In genomic region chr16:49528035-49528434, GRCh38 we compare ENCODE assay signal across 10 cellular contexts.
A peak's percentile ranks its signal among the peaks of the same experiment; 100 is the strongest.
DNase-seq lines count a peak whose midpoint lies in the region; ATAC-seq and TF ChIP-seq lines count a peak whose summit lies in the region.
"Had no signal": no experiment of that assay in that cellular context is flagged by ENCODE, and none has a peak within 500 bp of the region (broad histone marks: within the 10 kb centered on the region; RNA-seq: fewer than 3 reads in every experiment).

No MANE protein-coding gene starts in this region.

- no peaks in the 10 kb centered on the region for H3K36me3 ChIP-seq in CD8-positive, alpha-beta memory T cell (ENCODE audit: insufficient read depth, low read length)
- H3K36me3 ChIP-seq in sigmoid colon = peaks cover 0 to 5% (median 0%) of the 10 kb centered on the region in 4 donors

- H3K4me1 ChIP-seq in CD8-positive, alpha-beta memory T cell (ENCODE audit: insufficient read depth, low read length) = no peaks in the 10 kb centered on the region
- peaks cover 0 to 10% (median 6%) of the 10 kb centered on the region in 4 donors for H3K4me1 ChIP-seq in sigmoid colon

- no peaks in the 10 kb centered on the region for H3K36me3 Mint-ChIP-seq in CD8-positive, alpha-beta memory T cell
- H3K36me3 Mint-ChIP-seq in T-cell = no peaks in the 10 kb centered on the region

- H3K27me3 ChIP-seq in CD8-positive, alpha-beta memory T cell (ENCODE audit: insufficient read depth, low read length, poor library complexity, severe bottlenecking) = no peaks in the 10 kb centered on the region
- H3K27me3 ChIP-seq in sigmoid colon = no peaks in the 10 kb centered on the region

- H3K9me3 Mint-ChIP-seq in CD8-positive, alpha-beta memory T cell = no peaks in the 10 kb centered on the region
- H3K9me3 Mint-ChIP-seq in T-cell = no peaks in the 10 kb centered on the region

- CTCF ChIA-PET in CD8-positive, alpha-beta memory T cell (lab: Charles Lee) = no interaction called here
- CTCF ChIA-PET in T-cell (lab: Charles Lee) = no interaction called here

- H3K9me3 ChIP-seq in CD8-positive, alpha-beta memory T cell (ENCODE audit: low read length) = no peaks in the 10 kb centered on the region
- no peaks in the 10 kb centered on the region for H3K9me3 ChIP-seq in sigmoid colon

- H3K27me3 Mint-ChIP-seq in CD8-positive, alpha-beta memory T cell = peaks cover 6 to 16% of the 10 kb centered on the region in 2 donors
- peaks cover 0 to 6% of the 10 kb centered on the region in 2 donors for H3K27me3 Mint-ChIP-seq in T-cell

- peak overlapping the region; percentile 23 for H3K4me3 ChIP-seq in CD8-positive, alpha-beta memory T cell (ENCODE audit: low read length)
- peak overlapping the region; percentile 11 to 47 (median 37) for H3K4me3 ChIP-seq in sigmoid colon

- DNase-seq in CD8-positive, alpha-beta memory T cell = peak in 1 of 5 donors; percentile 19
- peak in 8 of 34 experiments; percentile 3 to 28 (median 10) for DNase-seq in T-cell
- DNase-seq in fibroblast of peridontal ligament (ENCODE audit: extremely low read depth) = peak; percentile 46
- DNase-seq in sigmoid colon = no peak
- DNase-seq in NCI-H748 treated with DMSO at 0.1 percent for 48 hours (lab: John Stamatoyannopoulos, UW) = no peak
- DNase-seq in amygdala (lab: John Stamatoyannopoulos, UW) = no peak
- no peak for DNase-seq in erythroblast (lab: John Stamatoyannopoulos, UW)
- DNase-seq: cerebellar nuclear complex, Kasumi-1 had no signal

- POLR2A ChIA-PET in CD8-positive, alpha-beta memory T cell (lab: Charles Lee) = no interaction called here
- POLR2A ChIA-PET in T-cell (lab: Charles Lee) = no interaction called here

- ATAC-seq in T-cell (replicated peaks in 1 of 4) (peak; percentile 62 to 70 (median 68)), HG03469 (IDR thresholded peaks at IDR 0.05; ENCODE audit: unreplicated experiment) (no peak)

- TF ChIP-seq EP300 in sigmoid colon (IDR thresholded peaks at IDR 0.05) = no peak

- TF ChIP-seq CTCF in sigmoid colon (IDR thresholded peaks at IDR 0.05) = no peak

- H3K4me1 Mint-ChIP-seq in CD8-positive, alpha-beta memory T cell = peaks cover 0 to 6% (median 3%) of the 10 kb centered on the region in 3 donors
- H3K4me1 Mint-ChIP-seq in T-cell = peaks cover 6 to 23% (median 16%) of the 10 kb centered on the region in 3 donors

- intact Hi-C loops in sigmoid colon (cut with DNase I) = no loop called here

- peak overlapping the region; percentile 11 to 77 (median 51) for H3K4me3 Mint-ChIP-seq in CD8-positive, alpha-beta memory T cell
- H3K4me3 Mint-ChIP-seq in T-cell = peak overlapping the region; percentile 82 to 89 (median 85)

- H3K27ac Mint-ChIP-seq in CD8-positive, alpha-beta memory T cell = peak overlapping the region in 1 of 8 donors; percentile 53
- peak overlapping the region; percentile 82 to 90 for H3K27ac Mint-ChIP-seq in T-cell

- 29 to 40% methylated on average over 16 of the region's 16 CpGs for WGBS in sigmoid colon, 2 donors

- no peak overlapping the region for H3K27ac ChIP-seq in CD8-positive, alpha-beta memory T cell (ENCODE audit: low read depth, low read length)
- H3K27ac ChIP-seq in sigmoid colon = peak overlapping the region; percentile 32 to 64 (median 46)

- TF ChIP-seq POLR2A in sigmoid colon (IDR thresholded peaks at IDR 0.05) (no peak), erythroblast (IDR thresholded peaks at IDR 0.05; ENCODE audit: low read length) (no peak)
